33 cellular contexts compared by ENCODE assay signal in genomic region chr2:217231212-217231611, GRCh38.
DNase-seq lines count a peak whose midpoint lies in the region; ATAC-seq and TF ChIP-seq lines count a peak whose summit lies in the region.
"Had no signal": no experiment of that assay in that cellular context is flagged by ENCODE, and none has a peak within 500 bp of the region (broad histone marks: within the 10 kb centered on the region; RNA-seq: fewer than 3 reads in every experiment).

No MANE protein-coding gene starts in this region.

- H3K79me2 ChIP-seq in GM23338 (replicated peaks; ENCODE audit: insufficient read depth), result no peaks in the 10 kb centered on the region

- H3K9me2 ChIP-seq in GM23338 (ENCODE audit: insufficient read depth), result no peaks in the 10 kb centered on the region

- no peak overlapping the region for H3K27ac ChIP-seq in GM23338 (ENCODE audit: low read depth)
- H3K27ac ChIP-seq: C4-2B, esophagus squamous epithelium, ovary, right atrium auricular region, tibial nerve had no signal

- peak overlapping the region; percentile 74 for H3K27ac Mint-ChIP-seq in mesothelial cell of epicardium
- H3K27ac Mint-ChIP-seq in GM23338, result no peak overlapping the region
- H3K27ac Mint-ChIP-seq: activated T-helper 17 cell treated with anti-CD3 and anti-CD28 coated beads, Interleukin-2, amount 50 U/mL, for 72 hours; IgD-negative memory B cell; natural killer cell treated with Interleukin-12 subunit alpha and Interleukin-12 subunit beta and Interleukin-15 and Interleukin-18, amount 100 ng/mL, for 72 hours; T-cell had no signal

- H3K27me3 ChIP-seq in GM23338 (ENCODE audit: insufficient read depth), result no peaks in the 10 kb centered on the region
- H3K27me3 ChIP-seq: esophagus squamous epithelium, ovary, right atrium auricular region, tibial nerve had no signal

- ATAC-seq in GM23338 (no peak), HG03280 (IDR thresholded peaks at IDR 0.05; ENCODE audit: unreplicated experiment) (no peak)
- ATAC-seq: activated T-helper 17 cell treated with anti-CD3 and anti-CD28 coated beads, Interleukin-2, amount 50 U/mL, for 72 hours; GM12878; mucosa of descending colon; natural killer cell treated with Interleukin-12 subunit alpha and Interleukin-12 subunit beta and Interleukin-15 and Interleukin-18, amount 100 ng/mL, for 72 hours; Panc1; T-cell had no signal

- no peaks in the 10 kb centered on the region for H3K36me3 ChIP-seq in GM23338 (ENCODE audit: insufficient read depth)
- H3K36me3 ChIP-seq: esophagus squamous epithelium, ovary, right atrium auricular region, tibial nerve had no signal

- no peaks in the 10 kb centered on the region for H3F3A ChIP-seq in GM23338 (replicated peaks; ENCODE audit: low read depth)

- no peaks in the 10 kb centered on the region for H3K4me1 ChIP-seq in GM23338 (ENCODE audit: insufficient read depth)
- H3K4me1 ChIP-seq: esophagus squamous epithelium, right atrium auricular region had no signal

- H4K20me1 ChIP-seq in GM23338 (replicated peaks; ENCODE audit: insufficient read depth), result no peaks in the 10 kb centered on the region

- no peaks in the 10 kb centered on the region for H3K27me3 Mint-ChIP-seq in mesothelial cell of epicardium (ENCODE audit: low read depth)
- peaks cover 3% of the 10 kb centered on the region for H3K27me3 Mint-ChIP-seq in GM23338 (ENCODE audit: insufficient read depth, low read depth, poor library complexity)

- peaks cover 15% of the 10 kb centered on the region for H3K4me1 Mint-ChIP-seq in mesothelial cell of epicardium
- no peaks in the 10 kb centered on the region; the same call in 2 of the 3 replicates for H3K4me1 Mint-ChIP-seq in GM23338
- H3K4me1 Mint-ChIP-seq: activated T-helper 17 cell treated with anti-CD3 and anti-CD28 coated beads, Interleukin-2, amount 50 U/mL, for 72 hours; IgD-negative memory B cell; T-cell had no signal

- H3K36me3 Mint-ChIP-seq in mesothelial cell of epicardium (peaks cover under 1% of the 10 kb centered on the region), GM23338 (ENCODE audit: low read depth) (no peaks in the 10 kb centered on the region)
- H3K36me3 Mint-ChIP-seq: T-cell had no signal

- peak; percentile 25 for DNase-seq in AG20443 (ENCODE audit: low spot score)
- peak; percentile 39 for DNase-seq in M059J (ENCODE audit: low read depth)
- peak; percentile 38 for DNase-seq in choroid plexus epithelial cell (ENCODE audit: low read depth)
- DNase-seq in mesothelial cell of epicardium (ENCODE audit: low spot score in 2 of 2, unreplicated experiment in 2 of 2), result no peak
- no peak for DNase-seq in AML-193 (lab: John Stamatoyannopoulos, UW)
- DNase-seq in foreskin fibroblast, result no peak
- no peak for DNase-seq in GM23338 (ENCODE audit: low spot score)
- DNase-seq: activated CD4-positive, alpha-beta T cell treated with anti-CD3 and anti-CD28 coated beads, Interleukin-2, amount 50 U/mL, for 4 hours; activated naive CD4-positive, alpha-beta T cell treated with anti-CD3 and anti-CD28 coated beads, Interleukin-2, amount 50 U/mL, for 16 hours; amygdala; caudate nucleus; dermis blood vessel endothelial cell; DND-41; esophagus squamous epithelium; GOT3; mucosa of descending colon; NCI-H1092 treated with DMSO at 0.1 percent for 48 hours; NCI-H187; NCI-H526; SHP77 treated with DMSO at 0.1 percent for 48 hours; stimulated activated CD4-positive, alpha-beta T cell treated with anti-CD3 and anti-CD28 coated beads, Interleukin-2, amount 100 ng/mL, for 24 hours; T-cell had no signal

- H3K9me3 Mint-ChIP-seq in mesothelial cell of epicardium (peaks cover 5% of the 10 kb centered on the region), GM23338 (no peaks in the 10 kb centered on the region)
- H3K9me3 Mint-ChIP-seq: activated T-helper 17 cell treated with anti-CD3 and anti-CD28 coated beads, Interleukin-2, amount 50 U/mL, for 72 hours; T-cell had no signal

- H3K4me3 ChIP-seq in choroid plexus epithelial cell (ENCODE audit: low read depth, low read length) (no peak overlapping the region), foreskin fibroblast (ENCODE audit: low read depth in 1 of 2, low read length in 2 of 2) (no peak overlapping the region), GM23338 (no peak overlapping the region)
- H3K4me3 ChIP-seq: esophagus squamous epithelium, GM12878, mucosa of descending colon, ovary, right atrium auricular region, smooth muscle cell, tibial nerve had no signal

- TF ChIP-seq CTCF in choroid plexus epithelial cell (conservative IDR thresholded peaks at IDR 0.05; ENCODE audit: low read depth, low read length), result no peak
- no peak for TF ChIP-seq CTCF in mesothelial cell of epicardium (IDR thresholded peaks at IDR 0.05; ENCODE audit: unreplicated experiment)
- TF ChIP-seq CTCF in foreskin fibroblast (IDR thresholded peaks at IDR 0.05; ENCODE audit: low read depth, low read length), result no peak
- no peak for TF ChIP-seq CTCF in GM23338 (conservative IDR thresholded peaks at IDR 0.05; ENCODE audit: low read depth in 2 of 2)

- no peak overlapping the region for H2AFZ ChIP-seq in GM23338

- H3K4me3 Mint-ChIP-seq in mesothelial cell of epicardium (no peak overlapping the region), GM23338 (no peak overlapping the region)
- H3K4me3 Mint-ChIP-seq: activated T-helper 17 cell treated with anti-CD3 and anti-CD28 coated beads, Interleukin-2, amount 50 U/mL, for 72 hours; IgD-negative memory B cell; natural killer cell treated with Interleukin-12 subunit alpha and Interleukin-12 subunit beta and Interleukin-15 and Interleukin-18, amount 100 ng/mL, for 72 hours; T-cell had no signal

- H3K4me2 ChIP-seq in GM23338, result no peak overlapping the region
- H3K4me2 ChIP-seq: smooth muscle cell had no signal

TF ChIP-seq in GM23338, 12 proteins besides CTCF, POLR2A, EP300 and RAD21:
- no peak for TF ChIP-seq JUNB (IDR thresholded peaks at IDR 0.05; ENCODE audit: unreplicated experiment)
- no peak for TF ChIP-seq EZH2phosphoT487 (IDR thresholded peaks at IDR 0.05; ENCODE audit: unreplicated experiment)
- no peak for TF ChIP-seq ZNF331 (CRISPR knock-in tag; IDR thresholded peaks at IDR 0.05; ENCODE audit: low read depth)
- TF ChIP-seq, protein P1, sequence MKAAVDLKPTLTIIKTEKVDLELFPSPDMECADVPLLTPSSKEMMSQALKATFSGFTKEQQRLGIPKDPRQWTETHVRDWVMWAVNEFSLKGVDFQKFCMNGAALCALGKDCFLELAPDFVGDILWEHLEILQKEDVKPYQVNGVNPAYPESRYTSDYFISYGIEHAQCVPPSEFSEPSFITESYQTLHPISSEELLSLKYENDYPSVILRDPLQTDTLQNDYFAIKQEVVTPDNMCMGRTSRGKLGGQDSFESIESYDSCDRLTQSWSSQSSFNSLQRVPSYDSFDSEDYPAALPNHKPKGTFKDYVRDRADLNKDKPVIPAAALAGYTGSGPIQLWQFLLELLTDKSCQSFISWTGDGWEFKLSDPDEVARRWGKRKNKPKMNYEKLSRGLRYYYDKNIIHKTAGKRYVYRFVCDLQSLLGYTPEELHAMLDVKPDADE (IDR thresholded peaks at IDR 0.05), result no peak

Comparison
In these comparisons a context has a peak if more than half of its experiments do, and no peak if none do; other contexts are left out.
1. DNase-seq: peak in AG20443 (single experiment), M059J (single experiment) and choroid plexus epithelial cell (single experiment); none in mesothelial cell of epicardium (0 of 2), AML-193 (0 of 2), foreskin fibroblast (0 of 2) and GM23338 (single experiment).